Comparison of ENCODE assay signal across 1 cellular context in the genomic region with DNA sequence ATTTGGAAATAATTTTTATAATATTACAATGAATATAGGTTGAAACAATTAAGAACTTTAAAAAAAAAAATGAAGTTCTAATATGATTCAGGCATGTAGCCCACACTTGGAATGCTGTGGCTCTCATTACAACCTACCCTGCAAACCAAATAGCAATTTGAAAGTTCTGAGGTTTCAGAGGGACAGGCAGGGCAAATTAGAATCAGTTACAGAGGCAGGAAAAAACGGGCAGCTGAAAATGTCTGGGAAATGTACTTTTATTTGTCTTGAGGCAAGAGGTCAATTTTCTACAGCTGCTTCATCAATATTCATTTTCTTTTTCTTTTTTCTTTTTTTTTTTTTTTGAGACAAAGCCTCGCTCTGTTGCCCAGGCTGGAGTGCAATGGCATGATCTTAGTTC.
TF ChIP-seq lines count a peak whose summit lies in the region.

No MANE protein-coding gene starts in this region.

TF ChIP-seq in GM23338, 12 proteins besides CTCF, POLR2A, EP300 and RAD21 (continued from another document):
- TF ChIP-seq, protein P1, sequence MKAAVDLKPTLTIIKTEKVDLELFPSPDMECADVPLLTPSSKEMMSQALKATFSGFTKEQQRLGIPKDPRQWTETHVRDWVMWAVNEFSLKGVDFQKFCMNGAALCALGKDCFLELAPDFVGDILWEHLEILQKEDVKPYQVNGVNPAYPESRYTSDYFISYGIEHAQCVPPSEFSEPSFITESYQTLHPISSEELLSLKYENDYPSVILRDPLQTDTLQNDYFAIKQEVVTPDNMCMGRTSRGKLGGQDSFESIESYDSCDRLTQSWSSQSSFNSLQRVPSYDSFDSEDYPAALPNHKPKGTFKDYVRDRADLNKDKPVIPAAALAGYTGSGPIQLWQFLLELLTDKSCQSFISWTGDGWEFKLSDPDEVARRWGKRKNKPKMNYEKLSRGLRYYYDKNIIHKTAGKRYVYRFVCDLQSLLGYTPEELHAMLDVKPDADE (IDR thresholded peaks at IDR 0.05), result no peak
- TF ChIP-seq CREB1 (CRISPR knock-in tag; IDR thresholded peaks at IDR 0.05; ENCODE audit: low read depth) (no peak), STAT1 (IDR thresholded peaks at IDR 0.05; ENCODE audit: unreplicated experiment) (no peak), ZNF114 (CRISPR knock-in tag; IDR thresholded peaks at IDR 0.05) (no peak)
- TF ChIP-seq, protein P2, sequence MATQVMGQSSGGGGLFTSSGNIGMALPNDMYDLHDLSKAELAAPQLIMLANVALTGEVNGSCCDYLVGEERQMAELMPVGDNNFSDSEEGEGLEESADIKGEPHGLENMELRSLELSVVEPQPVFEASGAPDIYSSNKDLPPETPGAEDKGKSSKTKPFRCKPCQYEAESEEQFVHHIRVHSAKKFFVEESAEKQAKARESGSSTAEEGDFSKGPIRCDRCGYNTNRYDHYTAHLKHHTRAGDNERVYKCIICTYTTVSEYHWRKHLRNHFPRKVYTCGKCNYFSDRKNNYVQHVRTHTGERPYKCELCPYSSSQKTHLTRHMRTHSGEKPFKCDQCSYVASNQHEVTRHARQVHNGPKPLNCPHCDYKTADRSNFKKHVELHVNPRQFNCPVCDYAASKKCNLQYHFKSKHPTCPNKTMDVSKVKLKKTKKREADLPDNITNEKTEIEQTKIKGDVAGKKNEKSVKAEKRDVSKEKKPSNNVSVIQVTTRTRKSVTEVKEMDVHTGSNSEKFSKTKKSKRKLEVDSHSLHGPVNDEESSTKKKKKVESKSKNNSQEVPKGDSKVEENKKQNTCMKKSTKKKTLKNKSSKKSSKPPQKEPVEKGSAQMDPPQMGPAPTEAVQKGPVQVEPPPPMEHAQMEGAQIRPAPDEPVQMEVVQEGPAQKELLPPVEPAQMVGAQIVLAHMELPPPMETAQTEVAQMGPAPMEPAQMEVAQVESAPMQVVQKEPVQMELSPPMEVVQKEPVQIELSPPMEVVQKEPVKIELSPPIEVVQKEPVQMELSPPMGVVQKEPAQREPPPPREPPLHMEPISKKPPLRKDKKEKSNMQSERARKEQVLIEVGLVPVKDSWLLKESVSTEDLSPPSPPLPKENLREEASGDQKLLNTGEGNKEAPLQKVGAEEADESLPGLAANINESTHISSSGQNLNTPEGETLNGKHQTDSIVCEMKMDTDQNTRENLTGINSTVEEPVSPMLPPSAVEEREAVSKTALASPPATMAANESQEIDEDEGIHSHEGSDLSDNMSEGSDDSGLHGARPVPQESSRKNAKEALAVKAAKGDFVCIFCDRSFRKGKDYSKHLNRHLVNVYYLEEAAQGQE (IDR thresholded peaks at IDR 0.05; ENCODE audit: unreplicated experiment), result no peak
